12 cellular contexts compared by ENCODE assay signal in genomic region chr9:127858041-127858512, GRCh38. TPM values are rescaled to one million over a fixed set of nuclear protein-coding genes. Genes with fewer than 3 reads are reported as not detected.
DNase-seq lines count a peak whose midpoint lies in the region; ATAC-seq, FAIRE-seq and TF ChIP-seq lines count a peak whose summit lies in the region.
"Had no signal": no experiment of that assay in that cellular context is flagged by ENCODE, and none has a peak within 500 bp of the region (broad histone marks: within the 10 kb centered on the region; RNA-seq: fewer than 3 reads in every experiment).

No MANE protein-coding gene starts in this region.

- no peaks in the 10 kb centered on the region for H3K36me3 ChIP-seq in adipocyte (ENCODE audit: control insufficient read depth, insufficient read depth, low read length, severe bottlenecking)
- no peaks in the 10 kb centered on the region for H3K36me3 ChIP-seq in right lobe of liver
- no peaks in the 10 kb centered on the region for H3K36me3 ChIP-seq in uterus

- H3K27ac ChIP-seq in right lobe of liver (peak overlapping the region; percentile 21 to 45 (median 37)), uterus (peak overlapping the region; percentile 3 to 14)

- WGBS in right lobe of liver (ENCODE audit: insufficient coverage, low coverage, low lambda C conversion rate, missing lambda C conversion rate) = 20% methylated on average over 10 of the region's 12 CpGs

- H3K9me3 Mint-ChIP-seq in activated T-cell treated with anti-CD3 and anti-CD28 coated beads, Interleukin-2, amount 50 U/mL, for 72 hours = no peaks in the 10 kb centered on the region
- H3K9me3 Mint-ChIP-seq: activated T-cell treated with anti-CD3 and anti-CD28 coated beads, Interleukin-2, amount 50 U/mL, for 4 hours had no signal

- no peak overlapping the region for H3K4me3 Mint-ChIP-seq in activated T-cell treated with anti-CD3 and anti-CD28 coated beads, Interleukin-2, amount 50 U/mL, for 72 hours
- H3K4me3 Mint-ChIP-seq: activated T-cell treated with anti-CD3 and anti-CD28 coated beads, Interleukin-2, amount 50 U/mL, for 4 hours had no signal

- DNase-seq in activated T-cell treated with anti-CD3 and anti-CD28 coated beads, Interleukin-2, amount 50 U/mL, for 72 hours = no peak
- DNase-seq in activated T-cell treated with anti-CD3 and anti-CD28 coated beads for 4 hours (no peak), adipocyte (ENCODE audit: low read depth) (no peak), right lobe of liver (peak in 1 of 3 donors; percentile 70), uterus (peak; percentile 53 to 59), HTR-8/SVneo (ENCODE audit: insufficient read length, low spot score) (no peak)
- no peak for DNase-seq in activated T-cell treated with anti-CD3 and anti-CD28 coated beads, Interleukin-2, amount 50 U/mL, for 1 hour
- DNase-seq: activated T-cell treated with anti-CD3 and anti-CD28 coated beads, Interleukin-2, amount 50 U/mL, for 4 hours; NCI-H1048; stimulated activated naive CD8-positive, alpha-beta T cell treated with anti-CD3 and anti-CD28 coated beads, Interleukin-15, Interleukin-2, amounts not matched to agents 100 U/mL and 50 U/mL, for 24 hours had no signal

- H3K4me1 ChIP-seq in adipocyte (ENCODE audit: control insufficient read depth, insufficient read depth, low read length) = peaks cover 25% of the 10 kb centered on the region
- H3K4me1 ChIP-seq in right lobe of liver = peaks cover 2 to 14% (median 6%) of the 10 kb centered on the region in 4 donors
- H3K4me1 ChIP-seq in uterus = peaks cover 0 to 9% of the 10 kb centered on the region in 2 donors

- no peak for ATAC-seq in activated T-cell treated with anti-CD3 and anti-CD28 coated beads, Interleukin-2, amount 50 U/mL, for 72 hours (replicated peaks in 1 of 2)
- ATAC-seq in right lobe of liver (peak; percentile 6 to 42 (median 22)), GM19467 (IDR thresholded peaks at IDR 0.05; ENCODE audit: unreplicated experiment) (no peak)
- ATAC-seq: activated T-cell treated with anti-CD3 and anti-CD28 coated beads, Interleukin-2, amount 50 U/mL, for 4 hours; stimulated activated naive CD8-positive, alpha-beta T cell treated with anti-CD3 and anti-CD28 coated beads, Interleukin-15, Interleukin-2, amounts not matched to agents 100 U/mL and 50 U/mL, for 24 hours had no signal

- H3K4me3 ChIP-seq in adipocyte (ENCODE audit: low read length) (no peak overlapping the region), right lobe of liver (no peak overlapping the region), uterus (no peak overlapping the region)
- H3K4me3 ChIP-seq: smooth muscle cell had no signal

- peak overlapping the region; percentile 63 for H3K27ac Mint-ChIP-seq in activated T-cell treated with anti-CD3 and anti-CD28 coated beads, Interleukin-2, amount 50 U/mL, for 72 hours

- peaks cover 33% of the 10 kb centered on the region for H3K4me1 Mint-ChIP-seq in activated T-cell treated with anti-CD3 and anti-CD28 coated beads, Interleukin-2, amount 50 U/mL, for 72 hours (ENCODE audit: low read depth)

- H3K27me3 ChIP-seq in adipocyte (replicated peaks; ENCODE audit: control insufficient read depth, insufficient read depth, low read length) (no peaks in the 10 kb centered on the region), right lobe of liver (no peaks in the 10 kb centered on the region), uterus (no peaks in the 10 kb centered on the region)

- H3K36me3 Mint-ChIP-seq in activated T-cell treated with anti-CD3 and anti-CD28 coated beads, Interleukin-2, amount 50 U/mL, for 72 hours (ENCODE audit: insufficient read depth in 2 of 2) = no peaks in the 10 kb centered on the region

- intact Hi-C loops in right lobe of liver (cut with DNase I) = no loop called here
- intact Hi-C loops in uterus (cut with DNase I; ENCODE audit: low total_unique reads) = no loop called here

- no peaks in the 10 kb centered on the region for H3K27me3 Mint-ChIP-seq in activated T-cell treated with anti-CD3 and anti-CD28 coated beads, Interleukin-2, amount 50 U/mL, for 72 hours (ENCODE audit: low read depth)

- TF ChIP-seq CTCF in right lobe of liver (IDR thresholded peaks at IDR 0.05) (no peak), uterus (IDR thresholded peaks at IDR 0.05) (no peak)

- FAIRE-seq in HTR-8/SVneo (lab: Jason Lieb, UNC) = no peak

- H3K9ac ChIP-seq in adipocyte (ENCODE audit: low read length) = peak overlapping the region; percentile 47

- H3K9me3 ChIP-seq in adipocyte (ENCODE audit: control insufficient read depth, low read length) (no peaks in the 10 kb centered on the region), right lobe of liver (no peaks in the 10 kb centered on the region), uterus (no peaks in the 10 kb centered on the region)

- no peak for TF ChIP-seq POLR2A in right lobe of liver (IDR thresholded peaks at IDR 0.05)
- no peak for TF ChIP-seq POLR2A in uterus (IDR thresholded peaks at IDR 0.05)

RNA-seq across cellular contexts. Expression of gene ENG, which starts 3.6 kb away (rescaled TPM):
- total RNA-seq in activated T-cell treated with anti-CD3 and anti-CD28 coated beads, Interleukin-2, amount 50 U/mL, for 72 hours = 10 to 100 TPM; 11.1 to 14.4 TPM
- 10 to 100 TPM; 27.4 to 90.1 (median 54.1) TPM for total RNA-seq in right lobe of liver
- total RNA-seq in uterus = 100 to 1,000 TPM in 1 of 4 donors, 10 to 100 TPM in 3; 14.0 to 256 (median 50.3) TPM

RNA-seq across cellular contexts. Expression of gene AK1, which starts 19.4 kb away (rescaled TPM):
- 10 to 100 TPM; 37.7 to 41.9 TPM for total RNA-seq in activated T-cell treated with anti-CD3 and anti-CD28 coated beads, Interleukin-2, amount 50 U/mL, for 72 hours
- total RNA-seq in right lobe of liver = 10 to 100 TPM; 31.4 to 78.6 (median 51.7) TPM
- total RNA-seq in uterus = 10 to 100 TPM in 2 of 4 donors, 1 to 10 TPM in 2; 6.1 to 54.3 (median 15.7) TPM

RNA-seq across cellular contexts. Expression of gene ST6GALNAC6, which starts 41.3 kb away (rescaled TPM):
- 10 to 100 TPM; 74.4 to 75.6 TPM for total RNA-seq in activated T-cell treated with anti-CD3 and anti-CD28 coated beads, Interleukin-2, amount 50 U/mL, for 72 hours
- total RNA-seq in right lobe of liver = 10 to 100 TPM; 22.5 to 40.3 (median 29.8) TPM
- 100 to 1,000 TPM in 3 of 4 donors, 10 to 100 TPM in 1; 37.7 to 133 (median 111) TPM for total RNA-seq in uterus

RNA-seq across cellular contexts. Expression of gene FPGS, which starts 55.4 kb away (rescaled TPM):
- total RNA-seq in activated T-cell treated with anti-CD3 and anti-CD28 coated beads, Interleukin-2, amount 50 U/mL, for 72 hours = 10 to 100 TPM; 53.4 to 57.6 TPM
- total RNA-seq in right lobe of liver (10 to 100 TPM; 44.3 to 68.5 (median 56.9) TPM), uterus (100 to 1,000 TPM in 1 of 4 donors, 10 to 100 TPM in 3; 11.5 to 128 (median 46.6) TPM)

RNA-seq across cellular contexts. Expression of gene ST6GALNAC4, which starts 58.8 kb away (rescaled TPM):
- 10 to 100 TPM; 28.1 to 30.5 TPM for total RNA-seq in activated T-cell treated with anti-CD3 and anti-CD28 coated beads, Interleukin-2, amount 50 U/mL, for 72 hours
- total RNA-seq in right lobe of liver (10 to 100 TPM in 3 of 6 experiments, 1 to 10 TPM in 3; 3.2 to 23.8 (median 11.2) TPM), uterus (10 to 100 TPM in 3 of 4 donors, under 1 TPM in 1; 0.59 to 41.7 (median 20.7) TPM)

Comparison
In these comparisons a context has a peak if more than half of its experiments do, and no peak if none do; other contexts are left out.
1. ATAC-seq: peak in right lobe of liver (4 of 4); none in activated T-cell treated with anti-CD3 and anti-CD28 coated beads, Interleukin-2, amount 50 U/mL, for 72 hours (0 of 2) and GM19467 (single experiment).
2. DNase-seq: peak in uterus (2 of 2); none in activated T-cell treated with anti-CD3 and anti-CD28 coated beads, Interleukin-2, amount 50 U/mL, for 72 hours (0 of 2), activated T-cell treated with anti-CD3 and anti-CD28 coated beads for 4 hours (single experiment), adipocyte (single experiment), activated T-cell treated with anti-CD3 and anti-CD28 coated beads, Interleukin-2, amount 50 U/mL, for 1 hour (single experiment) and HTR-8/SVneo (single experiment).